24 cellular contexts compared by ENCODE assay signal in genomic region chr11:67673902-67674301, GRCh38. TPM values are rescaled to one million over a fixed set of nuclear protein-coding genes. Genes with fewer than 3 reads are reported as not detected.
"Had no signal": no experiment of that assay in that cellular context is flagged by ENCODE, and none has a peak within 500 bp of the region (broad histone marks: within the 10 kb centered on the region; RNA-seq: fewer than 3 reads in every experiment).

No MANE protein-coding gene starts in this region.

- H3K27ac Mint-ChIP-seq: activated T-helper 17 cell treated with anti-CD3 and anti-CD28 coated beads, Interleukin-2, amount 50 U/mL, for 72 hours; memory B cell; T-helper 2 cell treated with Interferon-gamma antibody and Interleukin-4, amounts not matched to agents 5 μg/mL and 100 μg/mL, for 36 hours had no signal

- H3K4me1 Mint-ChIP-seq: activated T-helper 17 cell treated with anti-CD3 and anti-CD28 coated beads, Interleukin-2, amount 50 U/mL, for 72 hours; memory B cell; naive thymus-derived CD8-positive, alpha-beta T cell had no signal

- H3K36me3 ChIP-seq: left ventricle myocardium inferior, prostate gland had no signal

- FAIRE-seq: endometrium, small intestine had no signal

- H3K9me3 ChIP-seq: prostate gland had no signal

- ATAC-seq: activated T-helper 17 cell treated with anti-CD3 and anti-CD28 coated beads, Interleukin-2, amount 50 U/mL, for 72 hours; naive thymus-derived CD8-positive, alpha-beta T cell had no signal

- H3K4me1 ChIP-seq: left ventricle myocardium inferior had no signal

- H3K9me3 Mint-ChIP-seq: activated T-helper 17 cell treated with anti-CD3 and anti-CD28 coated beads, Interleukin-2, amount 50 U/mL, for 72 hours had no signal

- H3K4me3 ChIP-seq: dorsolateral prefrontal cortex, left ventricle myocardium inferior, prostate gland had no signal

- H3K4me3 Mint-ChIP-seq: activated T-helper 17 cell treated with anti-CD3 and anti-CD28 coated beads, Interleukin-2, amount 50 U/mL, for 72 hours; memory B cell; naive thymus-derived CD8-positive, alpha-beta T cell; T-helper 2 cell treated with Interferon-gamma antibody and Interleukin-4, amounts not matched to agents 5 μg/mL and 100 μg/mL, for 36 hours had no signal

- DNase-seq: activated CD4-positive, alpha-beta T cell treated with anti-CD3 and anti-CD28 coated beads for 1 hour; activated CD4-positive, alpha-beta T cell treated with anti-CD3 and anti-CD28 coated beads, Interleukin-2, amount 50 U/mL, for 4 hours; activated naive CD4-positive, alpha-beta T cell treated with Interleukin-2 at 50 U/mL for 16 hours; anterior cingulate cortex; dorsolateral prefrontal cortex; glutamatergic neuron; hypothalamus; left ventricle myocardium inferior; naive thymus-derived CD8-positive, alpha-beta T cell; right cardiac atrium; stimulated activated CD4-positive, alpha-beta T cell treated with anti-CD3 and anti-CD28 coated beads, Interleukin-4, amount 100 ng/mL, for 4 hours; stimulated activated CD8-positive, alpha-beta memory T cell treated with anti-CD3 and anti-CD28 coated beads, Interleukin-4, amount 100 ng/mL, for 48 hours; stimulated activated naive CD4-positive, alpha-beta T cell treated with Interleukin-2 at 50 U/mL for 16 hours; substantia nigra had no signal

- H3K27ac ChIP-seq: dorsolateral prefrontal cortex, foreskin keratinocyte, left ventricle myocardium inferior, prostate gland had no signal

- H3K36me3 Mint-ChIP-seq: memory B cell; naive thymus-derived CD8-positive, alpha-beta T cell had no signal

RNA-seq across cellular contexts. Expression of gene ALDH3B2, which starts 0.5 kb away (rescaled TPM):
- total RNA-seq: activated T-helper 17 cell treated with anti-CD3 and anti-CD28 coated beads, Interleukin-2, amount 50 U/mL, for 72 hours; cerebellum; dorsolateral prefrontal cortex; left ventricle myocardium inferior; naive thymus-derived CD8-positive, alpha-beta T cell; right cardiac atrium had no signal
- polyA plus RNA-seq: naive thymus-derived CD8-positive, alpha-beta T cell; right cardiac atrium had no signal

RNA-seq across cellular contexts. Expression of gene ACY3, which starts 23.4 kb away (rescaled TPM):
- total RNA-seq: foreskin keratinocyte; left ventricle myocardium inferior; naive thymus-derived CD8-positive, alpha-beta T cell; right cardiac atrium had no signal
- polyA plus RNA-seq: foreskin keratinocyte, right cardiac atrium had no signal

RNA-seq across cellular contexts. Expression of gene TBX10, which starts 34.3 kb away (rescaled TPM):
- total RNA-seq: activated T-helper 17 cell treated with anti-CD3 and anti-CD28 coated beads, Interleukin-2, amount 50 U/mL, for 72 hours; cerebellum; foreskin keratinocyte; kidney epithelial cell; naive thymus-derived CD8-positive, alpha-beta T cell; prostate gland; right cardiac atrium; ureter had no signal
- polyA plus RNA-seq: foreskin keratinocyte; naive thymus-derived CD8-positive, alpha-beta T cell; right cardiac atrium had no signal
